9 cellular contexts compared by ENCODE assay signal in genomic region chr1:47189844-47190562, GRCh38. TPM values are rescaled to one million over a fixed set of nuclear protein-coding genes. Genes with fewer than 3 reads are reported as not detected.
DNase-seq lines count a peak whose midpoint lies in the region; ATAC-seq and TF ChIP-seq lines count a peak whose summit lies in the region.
"Had no signal": no experiment of that assay in that cellular context is flagged by ENCODE, and none has a peak within 500 bp of the region (broad histone marks: within the 10 kb centered on the region; RNA-seq: fewer than 3 reads in every experiment).

A gene with protein sequence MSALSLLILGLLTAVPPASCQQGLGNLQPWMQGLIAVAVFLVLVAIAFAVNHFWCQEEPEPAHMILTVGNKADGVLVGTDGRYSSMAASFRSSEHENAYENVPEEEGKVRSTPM (minus strand): TSS chr1:47190036. CDS start chr1:47189932, 104 bp downstream.

- H3K4me1 Mint-ChIP-seq in activated CD4-positive, alpha-beta T cell treated with anti-CD3 and anti-CD28 coated beads for 36 hours, result no peaks in the 10 kb centered on the region

- no peak within 1 kb of the TSS for H2BK5ac ChIP-seq in neuronal stem cell (ENCODE audit: low read length)

- H3K27me3 ChIP-seq in BJ (ENCODE audit: control insufficient read depth, insufficient read depth, low read length) (peaks cover 7% of the 10 kb centered on the region; the same call in 1 of the 2 replicates), NT2/D1 (ENCODE audit: insufficient read depth, insufficient read length) (peaks cover 3% of the 10 kb centered on the region), neuronal stem cell (ENCODE audit: control insufficient read depth in 3 of 3, insufficient read depth in 3 of 3, low read depth in 1 of 3, low read length in 3 of 3) (peaks cover 0 to 18% (median 0%) of the 10 kb centered on the region in 3 experiments)

- DNase-seq in BJ (ENCODE audit: low read depth) (peak; percentile 12), NT2/D1 (ENCODE audit: low read depth, low spot score) (no peak), fibroblast of the aortic adventitia (ENCODE audit: low read depth) (peak; percentile 91), neuronal stem cell (ENCODE audit: low spot score) (no peak)
- DNase-seq in activated CD4-positive, alpha-beta T cell treated with anti-CD3 and anti-CD28 coated beads for 36 hours, result no peak

- H3K27ac ChIP-seq in neuronal stem cell (replicated peaks; ENCODE audit: low read length), result no peak within 1 kb of the TSS

- TF ChIP-seq CTCF in BJ (IDR thresholded peaks at IDR 0.05; ENCODE audit: insufficient read depth, low read depth, low read length), result no peak
- TF ChIP-seq CTCF in fibroblast of the aortic adventitia (IDR thresholded peaks at IDR 0.05; ENCODE audit: insufficient read depth, low read length), result no peak

- no peak within 1 kb of the TSS for H4K91ac ChIP-seq in neuronal stem cell (ENCODE audit: low read depth, low read length, poor library complexity)

- peak within 1 kb of the TSS; percentile 20 for H2BK15ac ChIP-seq in neuronal stem cell (ENCODE audit: low read length)

- H2BK12ac ChIP-seq in neuronal stem cell (ENCODE audit: low read length), result no peak within 1 kb of the TSS

- H3K4me3 ChIP-seq in BJ (ENCODE audit: low read depth, low read length) (no peak within 1 kb of the TSS), NT2/D1 (ENCODE audit: insufficient read length, low read depth) (no peak within 1 kb of the TSS), fibroblast of the aortic adventitia (ENCODE audit: low read depth, low read length) (no peak within 1 kb of the TSS), neuronal stem cell (ENCODE audit: low read length in 2 of 2) (no peak within 1 kb of the TSS)

- H3K27ac Mint-ChIP-seq in activated CD4-positive, alpha-beta T cell treated with anti-CD3 and anti-CD28 coated beads for 36 hours, result no peak within 1 kb of the TSS

- no CpG with 5 or more reads among the region's 18 CpGs for WGBS in neuronal stem cell (ENCODE audit: extremely low coverage in 2 of 2, insufficient read length in 2 of 2, insufficient replicate concordance in 1 of 2), 2 donors

- intact Hi-C loops in activated CD4-positive, alpha-beta T cell treated with anti-CD3 and anti-CD28 coated beads for 36 hours (cut with DNase I, micrococcal nuclease), result loop anchor here in 1 of 2 experiments (5.0 to 10.0 kb wide), 2 partner anchors 232 to 535 kb away; no protein-coding TSS in a partner anchor

- H3K9ac ChIP-seq in NT2/D1 (ENCODE audit: insufficient read length, low read depth), result peak within 1 kb of the TSS; percentile 26
- no peak within 1 kb of the TSS for H3K9ac ChIP-seq in neuronal stem cell (ENCODE audit: low read depth, low read length, poor library complexity)

- POLR2A ChIA-PET in BJ (lab: Charles Lee), result interaction anchor here (1.1 kb wide), 1 partner anchor 11 kb away, joined by 3 read pairs; no protein-coding TSS in a partner anchor
- POLR2A ChIA-PET in activated CD4-positive, alpha-beta T cell treated with anti-CD3 and anti-CD28 coated beads for 36 hours (lab: Charles Lee), result no interaction called here

- H3K4ac ChIP-seq in neuronal stem cell (ENCODE audit: low read length), result no peak within 1 kb of the TSS

- H3K18ac ChIP-seq in neuronal stem cell (ENCODE audit: low read length), result peak within 1 kb of the TSS; percentile 23

- no peaks in the 10 kb centered on the region for H3K36me3 ChIP-seq in BJ (ENCODE audit: control insufficient read depth, insufficient read depth, low read length)
- H3K36me3 ChIP-seq in NT2/D1 (ENCODE audit: insufficient read depth, insufficient read length, low read length), result no peaks in the 10 kb centered on the region
- H3K36me3 ChIP-seq in neuronal stem cell (replicated peaks in 1 of 2; ENCODE audit: control insufficient read depth in 2 of 2, insufficient read depth in 2 of 2, low read length in 2 of 2), result no peaks in the 10 kb centered on the region

- peak within 1 kb of the TSS; percentile 40 for H3K14ac ChIP-seq in neuronal stem cell (ENCODE audit: low read length)

- CTCF ChIA-PET in BJ (lab: Yijun Ruan, JAX), result interaction anchor here (0.6 to 5.9 kb wide), 9 partner anchors 8 to 520 kb away, joined by 3 to 66 read pairs (median 4); no protein-coding TSS in a partner anchor
- CTCF ChIA-PET in activated CD4-positive, alpha-beta T cell treated with anti-CD3 and anti-CD28 coated beads for 36 hours (lab: Charles Lee), result interaction anchor here (0.6 to 10.6 kb wide), 5 partner anchors 10 to 242 kb away, joined by 3 to 121 read pairs (median 3); no protein-coding TSS in a partner anchor

- H3K4me1 ChIP-seq in NT2/D1 (ENCODE audit: insufficient read depth, insufficient read length) (peaks cover 27% of the 10 kb centered on the region), neuronal stem cell (ENCODE audit: control insufficient read depth in 2 of 2, insufficient read depth in 1 of 2, low read depth in 1 of 2, low read length in 2 of 2) (peaks cover 6% of the 10 kb centered on the region in 2 donors)

- no peaks in the 10 kb centered on the region for H3K9me3 Mint-ChIP-seq in activated CD4-positive, alpha-beta T cell treated with anti-CD3 and anti-CD28 coated beads for 36 hours (ENCODE audit: low read depth)

- no peak within 1 kb of the TSS for H4K8ac ChIP-seq in neuronal stem cell (ENCODE audit: low read depth, low read length)

- no peak for ATAC-seq in HG03571 (IDR thresholded peaks at IDR 0.05; ENCODE audit: unreplicated experiment)
- ATAC-seq in HG02938 (IDR thresholded peaks at IDR 0.05; ENCODE audit: unreplicated experiment), result no peak
- ATAC-seq in GM21515 (IDR thresholded peaks at IDR 0.05; ENCODE audit: unreplicated experiment), result no peak
- no peak for ATAC-seq in activated CD4-positive, alpha-beta T cell treated with anti-CD3 and anti-CD28 coated beads for 36 hours

- peak within 1 kb of the TSS; percentile 39 for H3K23ac ChIP-seq in neuronal stem cell (ENCODE audit: low read depth, low read length, poor library complexity)

- no peaks in the 10 kb centered on the region for H3K79me1 ChIP-seq in neuronal stem cell (ENCODE audit: low read depth, low read length)

- H3K4me2 ChIP-seq in neuronal stem cell (ENCODE audit: insufficient read depth, low read length, poor library complexity, severe bottlenecking), result no peak within 1 kb of the TSS

- no peak within 1 kb of the TSS for H2BK120ac ChIP-seq in neuronal stem cell (ENCODE audit: low read depth, low read length)

- no peak within 1 kb of the TSS for H3K4me3 Mint-ChIP-seq in activated CD4-positive, alpha-beta T cell treated with anti-CD3 and anti-CD28 coated beads for 36 hours

- H2AFZ ChIP-seq in neuronal stem cell (ENCODE audit: low read length), result no peak within 1 kb of the TSS

- H3K9me3 ChIP-seq in NT2/D1 (ENCODE audit: insufficient read depth, low read length) (no peaks in the 10 kb centered on the region), neuronal stem cell (replicated peaks in 1 of 2; ENCODE audit: control insufficient read depth in 2 of 2, insufficient read depth in 1 of 2, low read depth in 1 of 2, low read length in 2 of 2) (no peaks in the 10 kb centered on the region)

- peak within 1 kb of the TSS; percentile 53 for H2AK5ac ChIP-seq in neuronal stem cell (ENCODE audit: low read depth, low read length)

- H3K27me3 Mint-ChIP-seq in activated CD4-positive, alpha-beta T cell treated with anti-CD3 and anti-CD28 coated beads for 36 hours, result peaks cover 4% of the 10 kb centered on the region

- no peaks in the 10 kb centered on the region for H3K36me3 Mint-ChIP-seq in activated CD4-positive, alpha-beta T cell treated with anti-CD3 and anti-CD28 coated beads for 36 hours (ENCODE audit: low read depth)

RNA-seq across cellular contexts. Expression of the gene that starts here (rescaled TPM):
- not detected in 2 replicates for polyA plus RNA-seq in BJ (2011; rRNA removed)
- polyA minus RNA-seq in BJ (2011; rRNA and poly(A)+ RNA removed), result not detected in 2 replicates
- total RNA-seq in fibroblast of the aortic adventitia (ENCODE audit: low replicate concordance), result not detected in 2 replicates
- not detected for polyA plus RNA-seq in neuronal stem cell (2013, experiment 1 of 2)
- not detected for polyA plus RNA-seq in neuronal stem cell (2013, experiment 2 of 2)
- total RNA-seq in activated CD4-positive, alpha-beta T cell treated with anti-CD3 and anti-CD28 coated beads for 36 hours, result not detected
- total RNA-seq: T-helper 1 cell treated with Interleukin-12 subunit alpha and Interleukin-12 subunit beta and Interleukin-4 antibody, amounts not matched to agents 30 ng/mL and 1 ng/mL, for 36 hours had no signal

Comparison
In these comparisons a context has a peak if more than half of its experiments do, and no peak if none do; other contexts are left out.
1. Peak in DNase-seq in BJ; RNA of the gene not detected or under 1 TPM.
2. Peak in DNase-seq in fibroblast of the aortic adventitia; RNA of the gene not detected or under 1 TPM.